In the genomic region with DNA sequence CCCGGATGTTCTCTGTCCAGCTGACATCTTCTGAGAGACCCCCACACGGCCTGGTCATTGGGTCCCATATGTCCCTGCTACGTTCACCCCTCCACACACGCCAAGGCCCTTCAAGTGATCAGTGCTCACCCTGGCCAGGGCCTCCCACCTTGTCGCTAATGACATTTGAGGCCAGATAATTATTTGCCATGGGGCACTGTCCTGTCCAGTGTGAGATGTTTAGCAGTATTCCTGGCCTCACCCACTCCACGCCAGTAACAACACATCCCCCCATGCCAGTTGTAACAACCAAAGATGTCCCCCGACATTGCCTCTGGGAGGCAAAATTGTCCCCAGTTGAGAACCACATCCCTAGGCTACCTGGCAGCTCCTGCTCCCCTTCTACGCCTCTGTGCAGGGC, we compare ENCODE assay signal across 22 cellular contexts.
"Had no signal": no experiment of that assay in that cellular context is flagged by ENCODE, and none has a peak within 500 bp of the region (broad histone marks: within the 10 kb centered on the region; RNA-seq: fewer than 3 reads in every experiment).

No MANE protein-coding gene starts in this region.

- H3K4me3 Mint-ChIP-seq: activated CD8-positive, alpha-beta memory T cell treated with anti-CD3 and anti-CD28 coated beads, Interleukin-2, amount 10 ng/mL, durations not matched to agents 7 days and 5 days; activated CD8-positive, alpha-beta T cell treated with anti-CD3 and anti-CD28 coated beads, Interleukin-2, amount 10 ng/mL, durations not matched to agents 7 days and 5 days; activated T-cell treated with anti-CD3 and anti-CD28 coated beads, Interleukin-2, amount 50 U/mL, for 4 hours had no signal

- H3K4me3 ChIP-seq: MG63, SJCRH30 had no signal

- H3K27me3 ChIP-seq: MG63, SJCRH30 had no signal

- H3K36me3 ChIP-seq: MG63, SJCRH30 had no signal

- H3K9ac ChIP-seq: SK-N-SH had no signal

- H3K9me3 ChIP-seq: MG63, SJCRH30, SK-N-SH had no signal

- DNase-seq: activated CD4-positive, alpha-beta T cell treated with anti-CD3 and anti-CD28 coated beads for 4 hours; activated CD8-positive, alpha-beta memory T cell treated with anti-CD3 and anti-CD28 coated beads, Interleukin-2, amount 10 ng/mL, durations not matched to agents 7 days and 5 days; activated CD8-positive, alpha-beta T cell treated with anti-CD3 and anti-CD28 coated beads, Interleukin-2, amount 10 ng/mL, durations not matched to agents 7 days and 5 days; activated effector memory CD4-positive, alpha-beta T cell treated with anti-CD3 and anti-CD28 coated beads, Interleukin-2, amount 50 U/mL, for 16 hours; activated naive CD4-positive, alpha-beta T cell treated with Interleukin-2 at 50 U/mL for 16 hours; activated T-cell treated with anti-CD3 and anti-CD28 coated beads, Interleukin-2, amount 50 U/mL, for 4 hours; MG63; MV-4-11; NCI-H1092 treated with DMSO at 0.1 percent for 48 hours; NCI-H1417 treated with DMSO at 0.1 percent for 48 hours; NCI-H1694; NCI-H2029; NCI-H345; NCI-H510A; NCI-H526 treated with DMSO at 0.1 percent for 48 hours; NCI-H82; SK-N-SH; T-helper 1 cell had no signal

- H3K4me2 ChIP-seq: SK-N-SH had no signal

- H3K4me1 Mint-ChIP-seq: activated CD8-positive, alpha-beta memory T cell treated with anti-CD3 and anti-CD28 coated beads, Interleukin-2, amount 10 ng/mL, durations not matched to agents 7 days and 5 days had no signal

- ATAC-seq: activated CD4-positive, CD25-positive, alpha-beta regulatory T cell treated with anti-CD3 and anti-CD28 coated beads, Interleukin-2, amount 50 U/mL, for 24 hours; activated CD8-positive, alpha-beta memory T cell treated with anti-CD3 and anti-CD28 coated beads, Interleukin-2, amount 10 ng/mL, durations not matched to agents 7 days and 5 days; activated CD8-positive, alpha-beta T cell treated with anti-CD3 and anti-CD28 coated beads, Interleukin-2, amount 10 ng/mL, durations not matched to agents 7 days and 5 days; activated naive CD4-positive, alpha-beta T cell treated with anti-CD3 and anti-CD28 coated beads, Interleukin-2, amount 50 U/mL, for 72 hours; activated T-cell treated with anti-CD3 and anti-CD28 coated beads, Interleukin-2, amount 50 U/mL, for 4 hours; Right ventricle myocardium inferior had no signal

- H3K27ac Mint-ChIP-seq: activated CD8-positive, alpha-beta memory T cell treated with anti-CD3 and anti-CD28 coated beads, Interleukin-2, amount 10 ng/mL, durations not matched to agents 7 days and 5 days; activated CD8-positive, alpha-beta T cell treated with anti-CD3 and anti-CD28 coated beads, Interleukin-2, amount 10 ng/mL, durations not matched to agents 7 days and 5 days; activated naive CD4-positive, alpha-beta T cell treated with anti-CD3 and anti-CD28 coated beads, Interleukin-2, amount 50 U/mL, for 72 hours had no signal
